Comparison of ENCODE assay signal across 8 cellular contexts in the genomic region with DNA sequence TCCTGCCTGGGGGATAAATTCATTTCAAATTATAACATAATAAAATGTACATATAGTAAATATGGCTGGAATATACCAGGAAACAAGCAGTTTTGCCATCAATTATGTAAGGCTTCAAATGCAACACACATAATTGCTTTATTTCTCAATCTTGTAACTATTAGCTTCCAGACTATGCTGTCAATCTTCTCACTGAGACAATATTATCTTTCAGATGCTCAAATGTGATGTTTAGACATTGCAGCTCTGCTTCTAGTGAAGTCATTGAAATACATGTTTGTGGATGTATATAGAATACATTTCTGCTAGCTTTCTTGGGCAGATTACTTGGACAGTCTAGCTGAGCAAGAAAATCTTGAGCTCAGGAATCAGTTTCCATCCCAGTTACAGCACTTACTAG.
"Had no signal": no experiment of that assay in that cellular context is flagged by ENCODE, and none has a peak within 500 bp of the region (broad histone marks: within the 10 kb centered on the region; RNA-seq: fewer than 3 reads in every experiment).

No MANE protein-coding gene starts in this region.

- H3K4me2 ChIP-seq: GM23338 had no signal

- DNase-seq: GM23248, GOT3, H7, H9, HCEC 1CT, HFFc6 had no signal

- H2AFZ ChIP-seq: GM23248, GM23338 had no signal

- H3K9ac ChIP-seq: GM23248 had no signal

- H3K27ac ChIP-seq: GM23248 had no signal

- H3K4me3 ChIP-seq: GM23248, GM23338, HAP-1 had no signal

- H3K36me3 ChIP-seq: HAP-1 had no signal
